Comparison of ENCODE assay signal across 29 cellular contexts in genomic region chr7:8094164-8095140, GRCh38.
"Had no signal": no experiment of that assay in that cellular context is flagged by ENCODE, and none has a peak within 500 bp of the region (broad histone marks: within the 10 kb centered on the region; RNA-seq: fewer than 3 reads in every experiment).

No MANE protein-coding gene starts in this region.

- H3K4me1 ChIP-seq: colonic mucosa, gastrocnemius medialis, heart left ventricle, neural progenitor cell, psoas muscle, tibial nerve, upper lobe of right lung, uterus had no signal

- H3K4me2 ChIP-seq: neural progenitor cell had no signal

- H3K36me3 ChIP-seq: colonic mucosa, gastrocnemius medialis, heart left ventricle, neural progenitor cell, thoracic aorta, upper lobe of right lung, uterus had no signal

- H3K9me3 ChIP-seq: colonic mucosa, gastrocnemius medialis, psoas muscle, thoracic aorta, upper lobe of right lung, uterus had no signal

- H3K4me3 Mint-ChIP-seq: dendritic cell treated with granulocyte-macrophage colony-stimulating factor and Interleukin-4, amounts not matched to agents 40 ng/mL and 50 ng/mL, for 4 days; endodermal cell; immature natural killer cell; mesothelial cell of epicardium; naive thymus-derived CD4-positive, alpha-beta T cell; nephron; neural progenitor cell; stimulated activated naive B cell treated with anti-CD40 and anti-IgM and Interleukin-4, amounts not matched to agents 10 μg/mL and 1 μg/mL and 100 μg/mL, for 72 hours; stimulated activated naive CD8-positive, alpha-beta T cell treated with anti-CD3 and anti-CD28 coated beads, Interleukin-15, Interleukin-2, amounts not matched to agents 100 ng/mL and 50 ng/mL, for 24 hours had no signal

- H3K4me1 Mint-ChIP-seq: nephron, neural progenitor cell had no signal

- H3K9me3 Mint-ChIP-seq: dendritic cell treated with granulocyte-macrophage colony-stimulating factor and Interleukin-4, amounts not matched to agents 40 ng/mL and 50 ng/mL, for 4 days; neural progenitor cell had no signal

- ATAC-seq: esophagus mucosa; gastrocnemius medialis; heart left ventricle; naive thymus-derived CD4-positive, alpha-beta T cell; psoas muscle; right cardiac atrium; stimulated activated naive B cell treated with anti-CD40 and anti-IgM and Interleukin-4, amounts not matched to agents 10 μg/mL and 1 μg/mL and 100 μg/mL, for 72 hours; upper lobe of right lung had no signal

- H3K27me3 ChIP-seq: colonic mucosa, gastrocnemius medialis, heart left ventricle, neural progenitor cell, tibial nerve, upper lobe of right lung, uterus had no signal

- H2AFZ ChIP-seq: neural progenitor cell had no signal

- H3K27me3 Mint-ChIP-seq: dendritic cell treated with granulocyte-macrophage colony-stimulating factor and Interleukin-4, amounts not matched to agents 40 ng/mL and 50 ng/mL, for 4 days; naive thymus-derived CD4-positive, alpha-beta T cell; stimulated activated naive B cell treated with anti-CD40 and anti-IgM and Interleukin-4, amounts not matched to agents 10 μg/mL and 1 μg/mL and 100 μg/mL, for 72 hours; stimulated activated naive CD8-positive, alpha-beta T cell treated with anti-CD3 and anti-CD28 coated beads, Interleukin-15, Interleukin-2, amounts not matched to agents 100 ng/mL and 50 ng/mL, for 24 hours had no signal

- DNase-seq: colonic mucosa; effector CD8-positive, alpha-beta T cell; endodermal cell; foreskin fibroblast; gastrocnemius medialis; heart left ventricle; hypothalamus; immature natural killer cell; islet precursor cell; kidney glomerular epithelial cell; mesenchymal stem cell; naive thymus-derived CD4-positive, alpha-beta T cell; psoas muscle; right cardiac atrium; stimulated activated CD4-positive, alpha-beta T cell treated with anti-CD3 and anti-CD28 coated beads, Interleukin-15, amount 100 ng/mL, for 24 hours; stimulated activated CD4-positive, alpha-beta T cell treated with anti-CD3 and anti-CD28 coated beads, Interleukin-2, amount 100 ng/mL, for 48 hours; stimulated activated naive B cell treated with anti-CD40 and anti-IgM and Interleukin-4, amounts not matched to agents 10 μg/mL and 1 μg/mL and 100 μg/mL, for 72 hours; upper lobe of right lung; uterus had no signal

- H3K4me3 ChIP-seq: colonic mucosa, gastrocnemius medialis, heart left ventricle, neural progenitor cell, psoas muscle, skin epidermis, thoracic aorta, tibial nerve, upper lobe of right lung, uterus had no signal

- H3K9ac ChIP-seq: neural progenitor cell had no signal

- H3K27ac Mint-ChIP-seq: dendritic cell treated with granulocyte-macrophage colony-stimulating factor and Interleukin-4, amounts not matched to agents 40 ng/mL and 50 ng/mL, for 4 days; endodermal cell; mesothelial cell of epicardium; naive thymus-derived CD4-positive, alpha-beta T cell; nephron; neural progenitor cell; stimulated activated naive CD8-positive, alpha-beta T cell treated with anti-CD3 and anti-CD28 coated beads, Interleukin-15, Interleukin-2, amounts not matched to agents 100 ng/mL and 50 ng/mL, for 24 hours had no signal

- H3K27ac ChIP-seq: colonic mucosa, epithelial cell of prostate, gastrocnemius medialis, heart left ventricle, neural progenitor cell, psoas muscle, skin epidermis, thoracic aorta, tibial nerve, upper lobe of right lung, uterus had no signal
